ENCODE assay signal across 26 cellular contexts in the genomic region with DNA sequence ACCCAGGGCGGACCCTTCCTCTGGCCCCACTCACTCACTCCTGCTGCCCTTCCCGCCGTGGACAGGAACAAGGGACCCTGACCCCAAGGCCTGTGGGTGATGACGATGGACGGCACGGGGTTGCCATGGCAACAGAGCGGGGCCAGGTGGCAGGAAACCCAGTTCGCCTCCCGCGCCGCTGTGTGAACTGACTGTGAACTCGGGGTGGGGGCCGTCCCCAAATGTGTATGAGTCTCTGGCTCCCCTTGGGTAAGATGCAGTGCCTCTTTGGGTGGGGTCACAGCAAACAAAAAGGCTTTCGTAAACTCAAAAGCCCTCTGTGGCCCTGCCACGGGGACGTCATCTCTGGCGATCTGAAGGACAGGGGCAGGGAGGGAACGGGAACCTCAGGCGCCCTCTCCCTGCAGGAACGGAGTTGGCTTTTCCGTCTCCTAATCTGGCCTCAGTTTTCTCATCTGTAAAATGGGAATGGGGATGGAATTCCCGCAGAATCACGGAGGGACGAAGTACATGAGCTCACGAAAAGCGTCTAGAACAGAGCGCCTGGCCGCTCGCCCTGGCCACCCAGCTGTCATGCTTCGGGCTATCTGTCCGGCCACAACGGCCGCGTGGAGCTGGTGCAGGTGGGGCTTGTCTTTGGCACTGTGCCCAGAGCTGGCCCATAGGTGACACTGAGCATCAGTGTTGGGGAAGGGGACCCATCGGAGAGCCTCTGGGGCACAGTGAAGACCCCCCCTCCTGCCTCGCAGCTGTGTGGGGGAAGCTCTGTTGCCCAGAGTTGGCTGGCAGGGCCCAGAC. TPM values are rescaled to one million over a fixed set of nuclear protein-coding genes. Genes with fewer than 3 reads are reported as not detected.
DNase-seq lines count a peak whose midpoint lies in the region; ATAC-seq, FAIRE-seq and TF ChIP-seq lines count a peak whose summit lies in the region.
"Had no signal": no experiment of that assay in that cellular context is flagged by ENCODE, and none has a peak within 500 bp of the region (broad histone marks: within the 10 kb centered on the region; RNA-seq: fewer than 3 reads in every experiment).

No MANE protein-coding gene starts in this region.

- H3K23me2 ChIP-seq in H1 (ENCODE audit: low read depth, low read length) = no peaks in the 10 kb centered on the region; the same call in 1 of the 2 replicates

- H3K4me3 ChIP-seq in heart left ventricle = no peak overlapping the region
- no peak overlapping the region for H3K4me3 ChIP-seq in right cardiac atrium (ENCODE audit: low read length)
- H3K4me3 ChIP-seq in H1 (ENCODE audit: extremely low read depth in 1 of 4, insufficient read depth in 2 of 4, low read depth in 3 of 4, low read length in 4 of 4) = no peak overlapping the region
- H3K4me3 ChIP-seq in gastrocnemius medialis = no peak overlapping the region
- H3K4me3 ChIP-seq: GM23248, SJSA1, thoracic aorta had no signal

- H2BK20ac ChIP-seq in H1 (ENCODE audit: low read length) = no peak overlapping the region

- peak overlapping the region; percentile 15 for H3K4me3 Mint-ChIP-seq in stimulated activated memory B cell treated with anti-CD40 and anti-IgM and Interleukin-4, amounts not matched to agents 10 μg/mL and 1 μg/mL and 100 μg/mL, for 72 hours
- H3K4me3 Mint-ChIP-seq: CD8-positive, alpha-beta T cell had no signal

- intact Hi-C loops in heart left ventricle (cut with DNase I) = loop anchor here in 1 of 10 donors (2.0 kb wide), 1 partner anchor 65 kb away; a partner anchor contains a TSS
- intact Hi-C loops in right cardiac atrium (cut with DNase I) = no loop called here
- intact Hi-C loops in gastrocnemius medialis (cut with DNase I; ENCODE audit: low total_unique reads) = no loop called here

- POLR2A ChIA-PET in H1 (lab: Charles Lee; ENCODE audit: partially characterized antibody) = no interaction called here

- no peak overlapping the region for H2BK15ac ChIP-seq in H1 (ENCODE audit: low read length)

- H4K20me1 ChIP-seq in H1 (replicated peaks in 1 of 2; ENCODE audit: control insufficient read depth in 1 of 2, insufficient read depth in 2 of 2, low read length in 2 of 2) = peaks cover 0 to 10% of the 10 kb centered on the region in 2 experiments

- no peaks in the 10 kb centered on the region for H3K9me3 Mint-ChIP-seq in stimulated activated memory B cell treated with anti-CD40 and anti-IgM and Interleukin-4, amounts not matched to agents 10 μg/mL and 1 μg/mL and 100 μg/mL, for 72 hours
- H3K9me3 Mint-ChIP-seq: CD8-positive, alpha-beta T cell had no signal

- H3K27ac Mint-ChIP-seq in stimulated activated memory B cell treated with anti-CD40 and anti-IgM and Interleukin-4, amounts not matched to agents 10 μg/mL and 1 μg/mL and 100 μg/mL, for 72 hours = peak overlapping the region; percentile 70
- H3K27ac Mint-ChIP-seq: CD8-positive, alpha-beta T cell had no signal

- H2BK5ac ChIP-seq in H1 (ENCODE audit: low read depth, low read length) = no peak overlapping the region

- CTCF ChIA-PET in H1 (lab: Charles Lee; ENCODE audit: partially characterized antibody) = interaction anchor here (1.0 kb wide), 1 partner anchor 9 kb away, joined by 3 read pairs; no protein-coding TSS in a partner anchor

- H3K14ac ChIP-seq in H1 (ENCODE audit: insufficient read length) = no peak overlapping the region

- no peak for TF ChIP-seq EP300 in H1 (IDR thresholded peaks at IDR 0.05; ENCODE audit: borderline replicate concordance in 1 of 2, low read depth in 2 of 2, low read length in 2 of 2)

- H3K79me2 ChIP-seq in H1 (ENCODE audit: control insufficient read depth in 1 of 2, insufficient read depth in 2 of 2, low read length in 2 of 2) = no peaks in the 10 kb centered on the region

- no peak overlapping the region; a peak in 1 of 7 replicates for H3K9ac ChIP-seq in H1 (replicated peaks in 1 of 4; ENCODE audit: extremely low read depth in 1 of 4, low read depth in 3 of 4, low read length in 3 of 4)
- H3K9ac ChIP-seq: GM23248 had no signal

- no peak overlapping the region for H3K4ac ChIP-seq in H1 (replicated peaks; ENCODE audit: insufficient read length, low read depth, low read length)

- no peak overlapping the region for H4K5ac ChIP-seq in H1 (ENCODE audit: insufficient read length, low read depth, low read length)

- no peak overlapping the region for H3K23ac ChIP-seq in H1 (ENCODE audit: insufficient read length)

- H3K9me3 ChIP-seq in heart left ventricle = no peaks in the 10 kb centered on the region
- H3K9me3 ChIP-seq in right cardiac atrium (ENCODE audit: control insufficient read depth, low read length) = no peaks in the 10 kb centered on the region
- H3K9me3 ChIP-seq in H1 (ENCODE audit: insufficient read depth in 2 of 2, low read depth in 1 of 2, low read length in 1 of 2) = no peaks in the 10 kb centered on the region; a peak in 1 of 4 replicates
- no peaks in the 10 kb centered on the region for H3K9me3 ChIP-seq in gastrocnemius medialis
- H3K9me3 ChIP-seq: SJSA1, thoracic aorta had no signal

- H3K18ac ChIP-seq in H1 (ENCODE audit: extremely low read depth, low read length) = no peak overlapping the region

- H4K8ac ChIP-seq in H1 (ENCODE audit: extremely low read depth, insufficient read depth, low read length) = no peak overlapping the region; the same call in 1 of the 2 replicates

- peak overlapping the region; percentile 75; the same call in 1 of the 2 replicates for H2BK12ac ChIP-seq in H1 (ENCODE audit: low read depth, low read length)

- no peak for TF ChIP-seq POLR2A in heart left ventricle (IDR thresholded peaks at IDR 0.05)
- TF ChIP-seq POLR2A in H1 (IDR thresholded peaks at IDR 0.05; ENCODE audit: control extremely low read depth in 1 of 2, low read depth in 2 of 2, low read length in 2 of 2) = no peak
- no peak for TF ChIP-seq POLR2A in gastrocnemius medialis (IDR thresholded peaks at IDR 0.05)

- no peak overlapping the region for H3K4me2 ChIP-seq in H1 (ENCODE audit: insufficient read depth in 1 of 2, low read depth in 2 of 2, low read length in 2 of 2)

- TF ChIP-seq RAD21 in H1 (IDR thresholded peaks at IDR 0.05 in 1 of 2, conservative IDR thresholded peaks at IDR 0.05 in 1 of 2; ENCODE audit: low read depth in 2 of 2, low read length in 2 of 2) = no peak

- H3K4me1 Mint-ChIP-seq in stimulated activated memory B cell treated with anti-CD40 and anti-IgM and Interleukin-4, amounts not matched to agents 10 μg/mL and 1 μg/mL and 100 μg/mL, for 72 hours = peaks cover 62% of the 10 kb centered on the region

- in situ Hi-C loops in gastrocnemius medialis (cut with MboI; ENCODE audit: low sequenced_read_pairs in 4 of 4) = no loop called here

- peak in 1 of 4 donors; percentile 9 for ATAC-seq in heart left ventricle
- ATAC-seq in right cardiac atrium = no peak
- peak; percentile 54 for ATAC-seq in stimulated activated memory B cell treated with anti-CD40 and anti-IgM and Interleukin-4, amounts not matched to agents 10 μg/mL and 1 μg/mL and 100 μg/mL, for 72 hours
- ATAC-seq in gastrocnemius medialis = no peak
- ATAC-seq in GM19397 (IDR thresholded peaks at IDR 0.05; ENCODE audit: unreplicated experiment) = no peak
- ATAC-seq: CD8-positive, alpha-beta T cell; PC-3 had no signal

- H2AK5ac ChIP-seq in H1 (ENCODE audit: low read depth, low read length) = no peak overlapping the region

- DNase-seq in heart left ventricle (no peak), right cardiac atrium (no peak), NAMALWA (ENCODE audit: low spot score) (peak; percentile 63), H1 (ENCODE audit: low read depth in 1 of 2, low spot score in 2 of 2) (no peak), gastrocnemius medialis (no peak), SK-N-DZ (ENCODE audit: low spot score) (no peak)
- DNase-seq: activated CD4-positive, alpha-beta T cell treated with anti-CD3 and anti-CD28 coated beads for 1 hour; activated CD8-positive, alpha-beta memory T cell treated with anti-CD3 and anti-CD28 coated beads, Interleukin-2, amount 50 U/mL, for 4 hours; activated effector memory CD4-positive, alpha-beta T cell treated with anti-CD3 and anti-CD28 coated beads, Interleukin-2, amount 50 U/mL, for 16 hours; CD8-positive, alpha-beta T cell; cortex of kidney; DMS79 treated with DMSO at 0.1 percent for 48 hours; foreskin fibroblast; GM23248; Karpas-422; NCI-H1048; NCI-H2171 treated with DMSO at 0.1 percent for 48 hours; NCI-H748 treated with DMSO at 0.1 percent for 48 hours; nucleus accumbens; PC-3; retina had no signal

- H3K4me1 ChIP-seq in heart left ventricle = peaks cover 0 to 60% (median 19%) of the 10 kb centered on the region in 12 donors
- H3K4me1 ChIP-seq in right cardiac atrium (ENCODE audit: control insufficient read depth, insufficient read depth, low read length) = no peaks in the 10 kb centered on the region
- H3K4me1 ChIP-seq in H1 (replicated peaks in 1 of 4; ENCODE audit: control insufficient read depth in 3 of 4, insufficient read depth in 4 of 4, low read length in 3 of 4) = peaks cover 0 to 3% (median 0%) of the 10 kb centered on the region in 4 experiments; a peak in 1 of 7 replicates
- H3K4me1 ChIP-seq in gastrocnemius medialis = peaks cover 10 to 14% of the 10 kb centered on the region in 2 donors
- H3K4me1 ChIP-seq: SJSA1 had no signal

- no peaks in the 10 kb centered on the region; the same call in none of the 2 replicates for H3K79me1 ChIP-seq in H1 (ENCODE audit: low read depth, low read length)

- no peak for TF ChIP-seq CTCF in heart left ventricle (IDR thresholded peaks at IDR 0.05)
- TF ChIP-seq CTCF in H1 (IDR thresholded peaks at IDR 0.05; ENCODE audit: control extremely low read depth in 1 of 3, insufficient read depth in 1 of 3, low read depth in 1 of 3, low read length in 3 of 3) = no peak
- TF ChIP-seq CTCF in gastrocnemius medialis (IDR thresholded peaks at IDR 0.05 in 4 of 5, conservative IDR thresholded peaks at IDR 0.05 in 1 of 5) = no peak

- H2BK120ac ChIP-seq in H1 (replicated peaks; ENCODE audit: low read depth, low read length) = no peak overlapping the region

- H3K27me3 ChIP-seq in heart left ventricle = no peaks in the 10 kb centered on the region
- H3K27me3 ChIP-seq in right cardiac atrium (ENCODE audit: control insufficient read depth, insufficient read depth) = no peaks in the 10 kb centered on the region
- no peaks in the 10 kb centered on the region for H3K27me3 ChIP-seq in H1 (replicated peaks in 1 of 4; ENCODE audit: control insufficient read depth in 3 of 4, extremely low read depth in 1 of 4, insufficient read depth in 3 of 4, low read length in 3 of 4)
- no peaks in the 10 kb centered on the region for H3K27me3 ChIP-seq in gastrocnemius medialis

- no peaks in the 10 kb centered on the region for H3K27me3 Mint-ChIP-seq in stimulated activated memory B cell treated with anti-CD40 and anti-IgM and Interleukin-4, amounts not matched to agents 10 μg/mL and 1 μg/mL and 100 μg/mL, for 72 hours

- no peak overlapping the region for H3K56ac ChIP-seq in H1 (replicated peaks; ENCODE audit: insufficient read length, low read depth, low read length)

- H2AFZ ChIP-seq in H1 (ENCODE audit: low read length) = no peak overlapping the region
- H2AFZ ChIP-seq: GM23248 had no signal

- no peak for FAIRE-seq in H1 (lab: Jason Lieb, UNC)
- FAIRE-seq: GM18507 had no signal

- H4K91ac ChIP-seq in H1 (replicated peaks; ENCODE audit: insufficient read length, low read length) = no peak overlapping the region

- no peaks in the 10 kb centered on the region for H3K36me3 ChIP-seq in heart left ventricle
- no peaks in the 10 kb centered on the region for H3K36me3 ChIP-seq in H1 (ENCODE audit: control insufficient read depth in 2 of 4, insufficient read depth in 4 of 4, low read length in 3 of 4)
- no peaks in the 10 kb centered on the region for H3K36me3 ChIP-seq in gastrocnemius medialis
- H3K36me3 ChIP-seq: SJSA1, thoracic aorta had no signal

- peak overlapping the region in 7 of 12 donors; percentile 2 to 79 (median 48) for H3K27ac ChIP-seq in heart left ventricle
- H3K27ac ChIP-seq in right cardiac atrium (ENCODE audit: low read length) = no peak overlapping the region
- H3K27ac ChIP-seq in H1 (ENCODE audit: low read depth, low read length) = no peak overlapping the region
- H3K27ac ChIP-seq in gastrocnemius medialis = peak overlapping the region in 2 of 4 donors; percentile 42 to 52
- H3K27ac ChIP-seq: GM23248, SJSA1, thoracic aorta had no signal

- WGBS in heart left ventricle, 4 donors = 72 to 84% (median 80%) methylated on average over 30 to 36 of the region's 36 CpGs
- WGBS in right cardiac atrium = 69% methylated on average over 36 of the region's 36 CpGs
- WGBS in H1 (ENCODE audit: extremely low coverage in 1 of 2, insufficient coverage in 1 of 2, insufficient read length in 1 of 2, insufficient replicate concordance in 2 of 2, low coverage in 1 of 2, low lambda C conversion rate in 2 of 2, missing lambda C conversion rate in 1 of 2), 2 experiments = 90% methylated on average over 31 of the region's 36 CpGs; no CpG with 5 or more reads in 1 of the 2 experiments

- peaks cover 34% of the 10 kb centered on the region for H3K36me3 Mint-ChIP-seq in stimulated activated memory B cell treated with anti-CD40 and anti-IgM and Interleukin-4, amounts not matched to agents 10 μg/mL and 1 μg/mL and 100 μg/mL, for 72 hours
- H3K36me3 Mint-ChIP-seq: CD8-positive, alpha-beta T cell had no signal

RNA-seq across cellular contexts. Expression of a gene that starts 44.9 kb away (rescaled TPM):
- total RNA-seq in heart left ventricle (not detected), right cardiac atrium (not detected), gastrocnemius medialis (not detected)
- polyA plus RNA-seq in heart left ventricle (not detected), right cardiac atrium (not detected), H1 (2011; rRNA removed) (not detected in 2 replicates)
- not detected in 2 replicates for total RNA-seq in H1 (2021; fragmentation: NEBNext Ultra II Directional; extraction: Animal tissue kit (Norgen Biotek cat#: 25700))
- not detected for polyA plus RNA-seq in H1 (2011; cell fraction: cytosol; rRNA removed)
- polyA plus RNA-seq in H1 (2011; cell fraction: nucleus; rRNA removed) = 0.20 TPM
- polyA plus RNA-seq in H1 (2012, experiment 1 of 2) = 0.17 TPM in 1 of 4 replicates, not detected in the others
- not detected for polyA plus RNA-seq in H1 (2012, experiment 2 of 2)
- not detected for polyA plus RNA-seq in H1 (2013, experiment 1 of 2)
- not detected for polyA plus RNA-seq in H1 (2013, experiment 2 of 2)
- not detected in 2 replicates for polyA minus RNA-seq in H1 (2011; rRNA and poly(A)+ RNA removed)
- polyA minus RNA-seq in H1 (2011; cell fraction: cytosol; rRNA and poly(A)+ RNA removed) = not detected
- polyA minus RNA-seq in H1 (2011; cell fraction: nucleus; rRNA and poly(A)+ RNA removed) = not detected
- not detected in 2 replicates for polyA plus RNA-seq in SK-N-DZ (2014; cell fraction: cytosol; rRNA removed)
- polyA plus RNA-seq in SK-N-DZ (2014; cell fraction: nucleus; rRNA removed) = 0.12 TPM in 1 of 2 replicates, not detected in the other
- total RNA-seq: CD8-positive, alpha-beta T cell; GM23248; PC-3; SJSA1; thoracic aorta had no signal
- polyA plus RNA-seq: GM23248 had no signal

RNA-seq across cellular contexts. Expression of a gene that starts 54.4 kb away (rescaled TPM):
- total RNA-seq in heart left ventricle (10 to 100 TPM; 20.3 to 65.7 (median 44.2) TPM), right cardiac atrium (10 to 100 TPM; 45.5 to 61.5 (median 55.0) TPM), gastrocnemius medialis (10 to 100 TPM; 17.8 to 27.9 (median 20.5) TPM)
- polyA plus RNA-seq in heart left ventricle (10 to 100 TPM; 30.3 to 51.3 TPM), right cardiac atrium (43.7 TPM), H1 (2011; rRNA removed) (113 and 133 TPM in 2 replicates)
- total RNA-seq in H1 (2021; fragmentation: NEBNext Ultra II Directional; extraction: Animal tissue kit (Norgen Biotek cat#: 25700)) = 94.0 and 98.7 TPM in 2 replicates
- 98.2 TPM for polyA plus RNA-seq in H1 (2011; cell fraction: cytosol; rRNA removed)
- polyA plus RNA-seq in H1 (2011; cell fraction: nucleus; rRNA removed) = 131 TPM
- polyA plus RNA-seq in H1 (2012, experiment 1 of 2) = 129 to 276 TPM (median 222 TPM) in 4 replicates
- polyA plus RNA-seq in H1 (2012, experiment 2 of 2) = 213 TPM
- polyA plus RNA-seq in H1 (2013, experiment 1 of 2) = 84.6 TPM
- 84.6 TPM for polyA plus RNA-seq in H1 (2013, experiment 2 of 2)
- 61.8 and 63.2 TPM in 2 replicates for polyA minus RNA-seq in H1 (2011; rRNA and poly(A)+ RNA removed)
- polyA minus RNA-seq in H1 (2011; cell fraction: cytosol; rRNA and poly(A)+ RNA removed) = 31.9 TPM
- 47.8 TPM for polyA minus RNA-seq in H1 (2011; cell fraction: nucleus; rRNA and poly(A)+ RNA removed)
- polyA plus RNA-seq in SK-N-DZ (2014; cell fraction: cytosol; rRNA removed) = 73.5 and 79.4 TPM in 2 replicates
- polyA plus RNA-seq in SK-N-DZ (2014; cell fraction: nucleus; rRNA removed) = 69.1 and 79.2 TPM in 2 replicates

RNA-seq across cellular contexts. Expression of a gene that starts 54.6 kb away (rescaled TPM):
- 10 to 100 TPM; 10.7 to 22.7 (median 13.3) TPM for total RNA-seq in heart left ventricle
- polyA plus RNA-seq in heart left ventricle = 10 to 100 TPM; 14.1 to 16.4 TPM
- total RNA-seq in right cardiac atrium = 10 to 100 TPM; 17.6 to 22.3 (median 18.8) TPM
- 21.0 TPM for polyA plus RNA-seq in right cardiac atrium
- total RNA-seq in H1 (2021; fragmentation: NEBNext Ultra II Directional; extraction: Animal tissue kit (Norgen Biotek cat#: 25700)) = 17.8 and 22.4 TPM in 2 replicates
- polyA plus RNA-seq in H1 (2011; rRNA removed) = 8.9 and 12.7 TPM in 2 replicates
- 9.8 TPM for polyA plus RNA-seq in H1 (2011; cell fraction: cytosol; rRNA removed)
- 28.1 TPM for polyA plus RNA-seq in H1 (2011; cell fraction: nucleus; rRNA removed)
- 15.7 to 17.2 TPM (median 16.7 TPM) in 4 replicates for polyA plus RNA-seq in H1 (2012, experiment 1 of 2)
- 11.6 TPM for polyA plus RNA-seq in H1 (2012, experiment 2 of 2)
- polyA plus RNA-seq in H1 (2013, experiment 1 of 2) = 14.6 TPM
- polyA plus RNA-seq in H1 (2013, experiment 2 of 2) = 15.0 TPM
- polyA minus RNA-seq in H1 (2011; rRNA and poly(A)+ RNA removed) = 7.5 and 10.5 TPM in 2 replicates
- polyA minus RNA-seq in H1 (2011; cell fraction: cytosol; rRNA and poly(A)+ RNA removed) = 10.6 TPM
- 22.3 TPM for polyA minus RNA-seq in H1 (2011; cell fraction: nucleus; rRNA and poly(A)+ RNA removed)
- 10 to 100 TPM in 2 of 4 donors, 1 to 10 TPM in 2; 8.8 to 14.7 (median 10.0) TPM for total RNA-seq in gastrocnemius medialis
- 12.5 and 12.6 TPM in 2 replicates for polyA plus RNA-seq in SK-N-DZ (2014; cell fraction: cytosol; rRNA removed)
- polyA plus RNA-seq in SK-N-DZ (2014; cell fraction: nucleus; rRNA removed) = 24.2 and 25.6 TPM in 2 replicates

Comparison
In these comparisons a context has a peak if more than half of its experiments do, and no peak if none do; other contexts are left out.
1. H3K27ac ChIP-seq: peak in heart left ventricle (7 of 12); none in right cardiac atrium (single experiment) and H1 (single experiment).